Comparison of ENCODE assay signal across 22 cellular contexts in genomic region chr9:114080195-114080772, GRCh38. TPM values are rescaled to one million over a fixed set of nuclear protein-coding genes. Genes with fewer than 3 reads are reported as not detected.
DNase-seq lines count a peak whose midpoint lies in the region; ATAC-seq, FAIRE-seq and TF ChIP-seq lines count a peak whose summit lies in the region.
"Had no signal": no experiment of that assay in that cellular context is flagged by ENCODE, and none has a peak within 500 bp of the region (broad histone marks: within the 10 kb centered on the region; RNA-seq: fewer than 3 reads in every experiment).

No MANE protein-coding gene starts in this region.

- H3K4me2 ChIP-seq in endothelial cell of umbilical vein (ENCODE audit: insufficient read depth, low read length) (no peak overlapping the region), mammary epithelial cell (ENCODE audit: insufficient read depth, low read depth, low read length) (no peak overlapping the region)

- DNase-seq in Calu3: no peak
- no peak for DNase-seq in endothelial cell of umbilical vein (ENCODE audit: low read depth, low spot score)
- DNase-seq in right lobe of liver: no peak
- no peak for DNase-seq in small intestine
- no peak for DNase-seq in mammary epithelial cell
- no peak for DNase-seq in NCI-H2196 (lab: John Stamatoyannopoulos, UW; ENCODE audit: unreplicated experiment)
- DNase-seq in suprapubic skin (ENCODE audit: low spot score in 2 of 2): no peak
- DNase-seq: AML-193; CD4-positive, CD25-positive, alpha-beta regulatory T cell; DND-41; GM23248; MV-4-11; NCI-H1417; NCI-H2029 treated with DMSO at 0.1 percent for 48 hours; NCI-H2171 treated with DMSO at 0.1 percent for 48 hours; NCI-H510A had no signal

- no peak for TF ChIP-seq POLR2A in endothelial cell of umbilical vein (IDR thresholded peaks at IDR 0.05; ENCODE audit: low read depth, low read length)
- no peak for TF ChIP-seq POLR2A in right lobe of liver (IDR thresholded peaks at IDR 0.05)
- TF ChIP-seq POLR2A in suprapubic skin (IDR thresholded peaks at IDR 0.05): no peak

- no peak for TF ChIP-seq CTCF in Calu3 (IDR thresholded peaks at IDR 0.05; ENCODE audit: unreplicated experiment)
- no peak for TF ChIP-seq CTCF in endothelial cell of umbilical vein (IDR thresholded peaks at IDR 0.05; ENCODE audit: extremely low read depth in 1 of 2, insufficient read depth in 1 of 2, low read depth in 1 of 2, low read length in 2 of 2)
- TF ChIP-seq CTCF in right lobe of liver (IDR thresholded peaks at IDR 0.05): no peak
- no peak for TF ChIP-seq CTCF in mammary epithelial cell (conservative IDR thresholded peaks at IDR 0.05 in 1 of 2, IDR thresholded peaks at IDR 0.05 in 1 of 2; ENCODE audit: extremely low read depth in 1 of 2, insufficient read depth in 1 of 2, low read depth in 1 of 2, low read length in 2 of 2)
- no peak for TF ChIP-seq CTCF in suprapubic skin (IDR thresholded peaks at IDR 0.05)

- peak; percentile 1 to 11 (median 4) for ATAC-seq in right lobe of liver
- ATAC-seq in GM21447 (IDR thresholded peaks at IDR 0.05; ENCODE audit: unreplicated experiment): no peak
- ATAC-seq: HCT116, Panc1 had no signal

- H3K27me3 ChIP-seq in endothelial cell of umbilical vein (ENCODE audit: control insufficient read depth in 2 of 2, insufficient read depth in 2 of 2, low read length in 2 of 2): peaks cover 3 to 16% of the 10 kb centered on the region in 2 experiments
- no peaks in the 10 kb centered on the region for H3K27me3 ChIP-seq in right lobe of liver
- H3K27me3 ChIP-seq in small intestine (ENCODE audit: control insufficient read depth in 2 of 2, insufficient read depth in 2 of 2, low read length in 2 of 2): no peaks in the 10 kb centered on the region
- H3K27me3 ChIP-seq in mammary epithelial cell (ENCODE audit: insufficient read depth, low read length): no peaks in the 10 kb centered on the region
- peaks cover 22% of the 10 kb centered on the region for H3K27me3 ChIP-seq in suprapubic skin

- POLR2A ChIA-PET in endothelial cell of umbilical vein (lab: Charles Lee): no interaction called here

- TF ChIP-seq EP300 in suprapubic skin (IDR thresholded peaks at IDR 0.05): no peak

- CTCF ChIA-PET in Calu3 (lab: Charles Lee) (no interaction called here), endothelial cell of umbilical vein (lab: Charles Lee) (interaction anchor here (1.0 to 3.8 kb wide), 3 partner anchors 24 to 211 kb away, joined by 3 to 15 read pairs (median 4); no protein-coding TSS in a partner anchor), mammary epithelial cell (lab: Charles Lee; ENCODE audit: low non-redundant PET) (no interaction called here)

- H3K36me3 ChIP-seq in endothelial cell of umbilical vein (ENCODE audit: control insufficient read depth in 2 of 2, extremely low read depth in 1 of 2, insufficient read depth in 2 of 2, low read length in 2 of 2): no peaks in the 10 kb centered on the region
- H3K36me3 ChIP-seq in right lobe of liver: peaks cover 0 to 16% (median 6%) of the 10 kb centered on the region in 4 donors
- H3K36me3 ChIP-seq in small intestine (ENCODE audit: control insufficient read depth in 2 of 2, insufficient read depth in 2 of 2, low read length in 2 of 2): no peaks in the 10 kb centered on the region
- H3K36me3 ChIP-seq in mammary epithelial cell (ENCODE audit: insufficient read depth, low read length): no peaks in the 10 kb centered on the region
- H3K36me3 ChIP-seq in suprapubic skin: no peaks in the 10 kb centered on the region

- peaks cover 27% of the 10 kb centered on the region for H3K36me3 Mint-ChIP-seq in Calu3 (ENCODE audit: insufficient read depth, unreplicated experiment)
- H3K36me3 Mint-ChIP-seq: CD4-positive, CD25-positive, alpha-beta regulatory T cell had no signal

- H3K4me3 ChIP-seq in endothelial cell of umbilical vein (replicated peaks in 1 of 3; ENCODE audit: insufficient read depth in 1 of 3, low read depth in 1 of 3, low read length in 3 of 3) (no peak overlapping the region), right lobe of liver (peak overlapping the region in 2 of 3 donors; percentile 19 to 38), small intestine (ENCODE audit: low read depth in 1 of 2, low read length in 2 of 2) (no peak overlapping the region), mammary epithelial cell (replicated peaks in 1 of 3; ENCODE audit: insufficient read depth in 1 of 3, low read depth in 2 of 3, low read length in 3 of 3) (no peak overlapping the region), suprapubic skin (no peak overlapping the region)
- H3K4me3 ChIP-seq: GM23248 had no signal

- H3K9ac ChIP-seq in endothelial cell of umbilical vein (replicated peaks; ENCODE audit: extremely low read depth, insufficient read depth, low read length) (no peak overlapping the region), mammary epithelial cell (ENCODE audit: insufficient read depth, low read length) (no peak overlapping the region)
- H3K9ac ChIP-seq: GM23248 had no signal

- H2AFZ ChIP-seq in endothelial cell of umbilical vein (ENCODE audit: low read depth, low read length) (no peak overlapping the region), mammary epithelial cell (ENCODE audit: low read depth, low read length) (no peak overlapping the region)
- H2AFZ ChIP-seq: GM23248 had no signal

- intact Hi-C loops in Calu3 (cut with micrococcal nuclease; ENCODE audit: unreplicated experiment): no loop called here
- intact Hi-C loops in endothelial cell of umbilical vein (cut with micrococcal nuclease): no loop called here
- intact Hi-C loops in right lobe of liver (cut with DNase I): no loop called here
- intact Hi-C loops in mammary epithelial cell (cut with micrococcal nuclease): loop anchor here (5.0 to 10.0 kb wide), 2 partner anchors 273 to 575 kb away; partner anchors contain the start of gene TEX53

- FAIRE-seq in endothelial cell of umbilical vein (lab: Jason Lieb, UNC) (peak; percentile 50), small intestine (lab: Jason Lieb, UNC) (no peak)
- FAIRE-seq: D721Med, G401.6 had no signal

- H4K20me1 ChIP-seq in endothelial cell of umbilical vein (replicated peaks; ENCODE audit: control insufficient read depth, extremely low read depth, insufficient read depth, low read length) (no peaks in the 10 kb centered on the region), mammary epithelial cell (ENCODE audit: insufficient read depth, low read length) (no peaks in the 10 kb centered on the region)

- H3K9me1 ChIP-seq in endothelial cell of umbilical vein (replicated peaks; ENCODE audit: control insufficient read depth, extremely low read depth, insufficient read depth, low read length): no peaks in the 10 kb centered on the region

- BruUV-seq in Calu3 (replicated peaks; lab: Mats Ljungman, UMichigan) (no TSS peak), endothelial cell of umbilical vein (replicated peaks; lab: Mats Ljungman, UMichigan) (no TSS peak), mammary epithelial cell (replicated peaks; lab: Mats Ljungman, UMichigan) (no TSS peak)

- H3K27ac Mint-ChIP-seq in Calu3 (ENCODE audit: unreplicated experiment): peak overlapping the region; percentile 86
- H3K27ac Mint-ChIP-seq: CD4-positive, CD25-positive, alpha-beta regulatory T cell had no signal

- H3K4me3 Mint-ChIP-seq in Calu3 (ENCODE audit: low read depth, unreplicated experiment): peak overlapping the region; percentile 35
- H3K4me3 Mint-ChIP-seq: CD4-positive, CD25-positive, alpha-beta regulatory T cell had no signal

- H3K27ac ChIP-seq in endothelial cell of umbilical vein (ENCODE audit: insufficient read depth, low read depth, low read length) (no peak overlapping the region), right lobe of liver (peak overlapping the region; percentile 40 to 88 (median 63)), small intestine (ENCODE audit: low read depth in 1 of 2, low read length in 1 of 2) (peak overlapping the region; percentile 41 to 76), mammary epithelial cell (ENCODE audit: insufficient read depth, low read depth, low read length) (no peak overlapping the region), suprapubic skin (no peak overlapping the region)
- H3K27ac ChIP-seq: GM23248, HL-60 had no signal

- peaks cover 46% of the 10 kb centered on the region for H3K4me1 Mint-ChIP-seq in Calu3 (ENCODE audit: low read depth, unreplicated experiment)

- no peaks in the 10 kb centered on the region for H3K4me1 ChIP-seq in endothelial cell of umbilical vein (ENCODE audit: control insufficient read depth, extremely low read depth, insufficient read depth, low read length)
- H3K4me1 ChIP-seq in right lobe of liver: peaks cover 0 to 39% (median 15%) of the 10 kb centered on the region in 4 donors
- peaks cover 0 to 8% of the 10 kb centered on the region in 2 donors for H3K4me1 ChIP-seq in small intestine (ENCODE audit: control insufficient read depth in 2 of 2, insufficient read depth in 1 of 2, low read depth in 1 of 2, low read length in 1 of 2)
- no peaks in the 10 kb centered on the region for H3K4me1 ChIP-seq in mammary epithelial cell (ENCODE audit: insufficient read depth, low read length)
- peaks cover 9% of the 10 kb centered on the region for H3K4me1 ChIP-seq in suprapubic skin

- in situ Hi-C loops in mammary epithelial cell (cut with MboI; ENCODE audit: low sequenced_read_pairs in 2 of 2): no loop called here

- no peaks in the 10 kb centered on the region for H3K27me3 Mint-ChIP-seq in Calu3 (ENCODE audit: unreplicated experiment)

- dilution Hi-C loops in endothelial cell of umbilical vein (cut with MboI; ENCODE audit: extremely low pct_ligation_motif_present, low sequenced_read_pairs) (loop anchor here (25.0 kb wide), 1 partner anchor 207 kb away; no protein-coding TSS in a partner anchor), mammary epithelial cell (cut with HindIII; ENCODE audit: low sequenced_read_pairs) (no loop called here)

- no peaks in the 10 kb centered on the region for H3K79me2 ChIP-seq in endothelial cell of umbilical vein (ENCODE audit: control insufficient read depth, insufficient read depth, low read length)
- no peaks in the 10 kb centered on the region for H3K79me2 ChIP-seq in mammary epithelial cell (ENCODE audit: insufficient read depth, low read length)

- 26% methylated on average over 5 of the region's 5 CpGs for WGBS in right lobe of liver (ENCODE audit: insufficient coverage, low coverage, low lambda C conversion rate, missing lambda C conversion rate)
- WGBS in small intestine, 3 donors: 59 to 79% (median 66%) methylated on average over 5 of the region's 5 CpGs
- whole genome bisulfite sequencing in mammary epithelial cell (ENCODE audit: low coverage, missing lambda C conversion rate): 69% methylated on average over 4 of the region's 5 CpGs
- WGBS in suprapubic skin: 94% methylated on average over 5 of the region's 5 CpGs

- H3K9me3 ChIP-seq in endothelial cell of umbilical vein (replicated peaks; ENCODE audit: control insufficient read depth, insufficient read depth, low read length) (no peaks in the 10 kb centered on the region), right lobe of liver (no peaks in the 10 kb centered on the region), small intestine (ENCODE audit: control insufficient read depth, low read depth) (no peaks in the 10 kb centered on the region), mammary epithelial cell (replicated peaks; ENCODE audit: insufficient read depth, low read length) (no peaks in the 10 kb centered on the region), suprapubic skin (no peaks in the 10 kb centered on the region)

- H3K9me3 Mint-ChIP-seq in Calu3 (ENCODE audit: low read depth, unreplicated experiment): no peaks in the 10 kb centered on the region

RNA-seq across cellular contexts. Expression of gene AMBP, which starts 2.2 kb away (rescaled TPM):
- total RNA-seq in Calu3 (2022) (2.7 and 3.9 TPM in 2 replicates), endothelial cell of umbilical vein (not detected in 2 replicates), right lobe of liver (1,000 to 10,000 TPM; 2,202 to 7,072 (median 5,221) TPM), mammary epithelial cell (not detected), suprapubic skin (1 to 10 TPM in 1 of 4 donors, not detected in 3; 3.6 TPM)
- polyA plus RNA-seq in endothelial cell of umbilical vein (not detected in 2 replicates), small intestine (1 to 10 TPM in 2 of 3 donors, under 1 TPM in 1; 0.81 to 1.8 (median 1.8) TPM), mammary epithelial cell (not detected)
- 0.04 and 0.06 TPM in 2 replicates for polyA plus RNA-seq in endothelial cell of umbilical vein (2011; cell fraction: cytosol; rRNA removed)
- polyA plus RNA-seq in endothelial cell of umbilical vein (2011; cell fraction: nucleus; rRNA removed): 0.45 TPM in 1 of 2 replicates, not detected in the other
- not detected in 2 replicates for polyA plus RNA-seq in endothelial cell of umbilical vein (2012)
- polyA minus RNA-seq in endothelial cell of umbilical vein (0.70 TPM in 1 of 2 replicates, not detected in the other), mammary epithelial cell (not detected)
- polyA minus RNA-seq in endothelial cell of umbilical vein (2011; cell fraction: cytosol; rRNA and poly(A)+ RNA removed): not detected
- polyA minus RNA-seq in endothelial cell of umbilical vein (2011; cell fraction: nucleus; rRNA and poly(A)+ RNA removed): not detected in 2 replicates
- total RNA-seq: CD4-positive, CD25-positive, alpha-beta regulatory T cell; GM23248 had no signal
- polyA plus RNA-seq: CD4-positive, CD25-positive, alpha-beta regulatory T cell; GM23248 had no signal

RNA-seq across cellular contexts. Expression of gene KIF12, which starts 18.8 kb away (rescaled TPM):
- 52.3 and 54.0 TPM in 2 replicates for total RNA-seq in Calu3 (2022)
- total RNA-seq in endothelial cell of umbilical vein: 0.51 and 0.97 TPM in 2 replicates
- polyA plus RNA-seq in endothelial cell of umbilical vein: 0.46 and 0.88 TPM in 2 replicates
- polyA plus RNA-seq in endothelial cell of umbilical vein (2011; cell fraction: cytosol; rRNA removed): 0.27 and 0.39 TPM in 2 replicates
- polyA plus RNA-seq in endothelial cell of umbilical vein (2011; cell fraction: nucleus; rRNA removed): 2.7 and 4.0 TPM in 2 replicates
- 0.95 and 4.5 TPM in 2 replicates for polyA plus RNA-seq in endothelial cell of umbilical vein (2012)
- polyA minus RNA-seq in endothelial cell of umbilical vein: 0.15 and 1.4 TPM in 2 replicates
- not detected for polyA minus RNA-seq in endothelial cell of umbilical vein (2011; cell fraction: cytosol; rRNA and poly(A)+ RNA removed)
- 0.19 and 0.82 TPM in 2 replicates for polyA minus RNA-seq in endothelial cell of umbilical vein (2011; cell fraction: nucleus; rRNA and poly(A)+ RNA removed)
- 10 to 100 TPM in 5 of 6 experiments, 1 to 10 TPM in 1; 3.1 to 24.3 (median 14.2) TPM for total RNA-seq in right lobe of liver
- 100 to 1,000 TPM in 1 of 3 donors, 10 to 100 TPM in 2; 14.3 to 149 (median 61.3) TPM for polyA plus RNA-seq in small intestine
- total RNA-seq in mammary epithelial cell: 1 to 10 TPM; 1.6 to 2.3 TPM
- 0.99 TPM for polyA plus RNA-seq in mammary epithelial cell
- polyA minus RNA-seq in mammary epithelial cell: not detected
- total RNA-seq in suprapubic skin: 1 to 10 TPM; 1.1 to 3.1 (median 2.1) TPM
- total RNA-seq: CD4-positive, CD25-positive, alpha-beta regulatory T cell; GM23248 had no signal
- polyA plus RNA-seq: CD4-positive, CD25-positive, alpha-beta regulatory T cell; GM23248 had no signal

Comparison
In these comparisons a context has a peak if more than half of its experiments do, and no peak if none do; other contexts are left out.
1. H3K27ac ChIP-seq: peak in right lobe of liver (3 of 3) and small intestine (2 of 2); none in endothelial cell of umbilical vein (single experiment), mammary epithelial cell (single experiment) and suprapubic skin (single experiment).
2. H3K4me3 ChIP-seq: peak in right lobe of liver (2 of 3); none in endothelial cell of umbilical vein (0 of 3), small intestine (0 of 2), mammary epithelial cell (0 of 3) and suprapubic skin (single experiment).
3. RNA of gene AMBP, which starts 2.2 kb away (total RNA-seq): 2,202 to 7,072 TPM in right lobe of liver; 2.7 to 3.9 TPM in Calu3, 3.6 TPM in suprapubic skin, not detected in endothelial cell of umbilical vein and not detected in mammary epithelial cell; every median in the first group is over 100 times any median in the second.